In genomic region chr22:21101877-21102638, GRCh38 we compare ENCODE assay signal across 1 cellular context.
A peak's percentile ranks its signal among the peaks of the same experiment; 100 is the strongest.
TF ChIP-seq lines count a peak whose summit lies in the region.

No MANE protein-coding gene starts in this region.

TF ChIP-seq in K562, 482 proteins besides CTCF, POLR2A, EP300 and RAD21 (continued from another document):
- TF ChIP-seq RREB1 (CRISPR knock-in tag; IDR thresholded peaks at IDR 0.05) (peak; percentile 80; the same call in 1 of the 2 replicates), HMG20A (CRISPR knock-in tag; conservative IDR thresholded peaks at IDR 0.05) (0 out of 2 replicates have a peak, but pooled peaks have one; percentile 53), ILK (tag; IDR thresholded peaks at IDR 0.05; ENCODE audit: borderline replicate concordance, low read depth) (0 out of 2 replicates have a peak, but pooled peaks have one; percentile 13), RNF219 (CRISPR knock-in tag; IDR thresholded peaks at IDR 0.05) (peak; percentile 65; the same call in 1 of the 2 replicates), ZBTB1 (CRISPR knock-in tag; IDR thresholded peaks at IDR 0.05; ENCODE audit: borderline replicate concordance, low read depth) (peak; percentile 62; the same call in 1 of the 2 replicates), RCOR1 (IDR thresholded peaks at IDR 0.05; ENCODE audit: borderline replicate concordance in 1 of 2, low read depth in 2 of 2, low read length in 2 of 2) (peak in 1 of 2 experiments; percentile 21; a peak in 1 of 4 replicates), GTF2E2 (tag; IDR thresholded peaks at IDR 0.05) (peak; percentile 15; the same call in 1 of the 2 replicates), NR2C2 (CRISPR knock-in tag; IDR thresholded peaks at IDR 0.05) (no peak), NR2C2 (tag; IDR thresholded peaks at IDR 0.05) (peak; percentile 56; the same call in 1 of the 2 replicates)
